In genomic region chr6:111724505-111724904, GRCh38 we compare ENCODE assay signal across 8 cellular contexts.
A peak's percentile ranks its signal among the peaks of the same experiment; 100 is the strongest.
DNase-seq lines count a peak whose midpoint lies in the region; ATAC-seq and TF ChIP-seq lines count a peak whose summit lies in the region.

No MANE protein-coding gene starts in this region.

- peak overlapping the region; percentile 76 for H3K27ac ChIP-seq in naive thymus-derived CD4-positive, alpha-beta T cell (ENCODE audit: low read depth, low read length)

- peak overlapping the region; percentile 87 to 98 (median 92) for H3K27ac Mint-ChIP-seq in naive thymus-derived CD4-positive, alpha-beta T cell
- H3K27ac Mint-ChIP-seq in nephron progenitor cell, result no peak overlapping the region

- intact Hi-C loops in naive thymus-derived CD4-positive, alpha-beta T cell (cut with micrococcal nuclease), result loop anchor here in 1 of 2 donors (1.0 to 2.0 kb wide), 4 partner anchors 9 to 36 kb away; no protein-coding TSS in a partner anchor

- H3K9me3 Mint-ChIP-seq in naive thymus-derived CD4-positive, alpha-beta T cell, result peaks cover 0 to 5% (median 0%) of the 10 kb centered on the region in 11 donors
- H3K9me3 Mint-ChIP-seq in nephron progenitor cell, result peaks cover 5% of the 10 kb centered on the region

- H3K4me1 ChIP-seq in naive thymus-derived CD4-positive, alpha-beta T cell (ENCODE audit: control insufficient read depth in 2 of 2, insufficient read depth in 2 of 2, low read length in 2 of 2), result peaks cover 37 to 73% of the 10 kb centered on the region in 2 donors

- H3K36me3 ChIP-seq in naive thymus-derived CD4-positive, alpha-beta T cell (ENCODE audit: control insufficient read depth in 2 of 3, insufficient read depth in 3 of 3, low read length in 3 of 3), result peaks cover 0 to 14% (median 6%) of the 10 kb centered on the region in 3 experiments

- DNase-seq in NOMO-1 (lab: John Stamatoyannopoulos, UW; ENCODE audit: unreplicated experiment in 2 of 2) (peak; percentile 76 to 93), nephron progenitor cell (no peak), islet precursor cell (no peak), GOT3 (lab: John Stamatoyannopoulos, UW) (no peak), amniotic stem cell (lab: John Stamatoyannopoulos, UW) (no peak)
- DNase-seq in naive thymus-derived CD4-positive, alpha-beta T cell, result peak in 7 of 9 donors; percentile 26 to 62 (median 56)

- no peak for TF ChIP-seq CTCF in nephron progenitor cell (IDR thresholded peaks at IDR 0.05)

- no peaks in the 10 kb centered on the region for H3K27me3 Mint-ChIP-seq in naive thymus-derived CD4-positive, alpha-beta T cell
- peaks cover 4% of the 10 kb centered on the region for H3K27me3 Mint-ChIP-seq in nephron progenitor cell (ENCODE audit: low read depth, poor library complexity)

- CTCF ChIA-PET in naive thymus-derived CD4-positive, alpha-beta T cell (lab: Charles Lee), result interaction anchor here (1.3 kb wide), 1 partner anchor 14 kb away, joined by 4 read pairs; no protein-coding TSS in a partner anchor

- peak overlapping the region; percentile 11 for H3K4me3 ChIP-seq in naive thymus-derived CD4-positive, alpha-beta T cell (ENCODE audit: low read length)

- H3K27me3 ChIP-seq in naive thymus-derived CD4-positive, alpha-beta T cell (ENCODE audit: control insufficient read depth in 2 of 2, insufficient read depth in 2 of 2, low read length in 2 of 2), result no peaks in the 10 kb centered on the region

- peaks cover 43 to 97% (median 87%) of the 10 kb centered on the region in 7 donors for H3K4me1 Mint-ChIP-seq in naive thymus-derived CD4-positive, alpha-beta T cell
- H3K4me1 Mint-ChIP-seq in nephron progenitor cell, result peaks cover 5% of the 10 kb centered on the region

- POLR2A ChIA-PET in naive thymus-derived CD4-positive, alpha-beta T cell (lab: Charles Lee), result interaction anchor here (0.5 to 1.8 kb wide), 3 partner anchors 12 to 287 kb away, joined by 3 to 13 read pairs (median 4); no protein-coding TSS in a partner anchor

- peaks cover 3 to 55% (median 44%) of the 10 kb centered on the region in 5 donors for H3K36me3 Mint-ChIP-seq in naive thymus-derived CD4-positive, alpha-beta T cell
- H3K36me3 Mint-ChIP-seq in nephron progenitor cell (ENCODE audit: low read depth), result peaks cover 46% of the 10 kb centered on the region

- no peaks in the 10 kb centered on the region for H3K9me3 ChIP-seq in naive thymus-derived CD4-positive, alpha-beta T cell (ENCODE audit: control insufficient read depth in 2 of 3, low read length in 3 of 3)

- peak overlapping the region; percentile 70 to 87 (median 76) for H3K4me3 Mint-ChIP-seq in naive thymus-derived CD4-positive, alpha-beta T cell
- H3K4me3 Mint-ChIP-seq in nephron progenitor cell, result no peak overlapping the region

- ATAC-seq in GM18870 (IDR thresholded peaks at IDR 0.05; ENCODE audit: unreplicated experiment) (peak; percentile 99), HG02678 (IDR thresholded peaks at IDR 0.05; ENCODE audit: unreplicated experiment) (peak; percentile 99)
- ATAC-seq in naive thymus-derived CD4-positive, alpha-beta T cell, result peak; percentile 75

Comparison
In these comparisons a context has a peak if more than half of its experiments do, and no peak if none do; other contexts are left out.
1. DNase-seq: peak in NOMO-1 (2 of 2) and naive thymus-derived CD4-positive, alpha-beta T cell (7 of 9); none in nephron progenitor cell (single experiment), islet precursor cell (single experiment), GOT3 (single experiment) and amniotic stem cell (single experiment).
2. Peak in every context shown above with its lines, with median percentiles within 50 percentile points of each other: ATAC-seq.